In the genomic region with DNA sequence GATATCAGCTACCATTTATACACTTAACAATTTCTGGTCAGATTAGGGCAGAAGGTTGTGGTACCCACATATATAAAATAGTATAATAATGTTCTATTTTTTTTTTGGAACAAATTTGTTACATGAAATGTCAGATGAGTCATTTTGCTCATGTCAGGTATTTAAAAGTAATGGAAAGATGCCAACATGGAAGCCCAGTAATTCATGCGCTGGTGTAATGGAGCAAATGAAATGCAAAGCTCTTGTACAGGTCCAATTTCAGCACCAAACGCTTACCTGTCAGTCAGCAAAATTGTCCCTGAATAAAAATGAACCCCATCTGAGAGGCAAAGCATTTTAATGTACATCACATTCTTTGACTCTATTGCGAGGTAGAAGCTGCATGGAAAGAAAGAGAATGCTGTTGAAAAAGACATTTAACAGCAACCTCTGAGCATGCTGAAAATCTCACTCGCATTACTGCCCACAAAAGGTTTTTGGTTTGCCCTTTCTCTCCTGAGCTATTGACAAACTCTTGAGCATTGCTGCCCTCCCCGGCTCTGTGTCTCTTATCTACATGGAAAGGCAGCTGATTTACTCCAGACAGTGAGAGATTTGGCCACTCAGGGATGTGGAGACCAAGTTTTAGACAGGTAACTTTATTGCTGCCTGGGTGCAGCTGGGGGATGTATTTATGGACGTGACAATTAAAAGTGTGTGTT, we compare ENCODE assay signal across 14 cellular contexts.
DNase-seq lines count a peak whose midpoint lies in the region; ATAC-seq, FAIRE-seq and TF ChIP-seq lines count a peak whose summit lies in the region.
"Had no signal": no experiment of that assay in that cellular context is flagged by ENCODE, and none has a peak within 500 bp of the region (broad histone marks: within the 10 kb centered on the region; RNA-seq: fewer than 3 reads in every experiment).

No MANE protein-coding gene starts in this region.

- FAIRE-seq in GM19239 (lab: Jason Lieb, UNC), result no peak
- FAIRE-seq in kidney (lab: Jason Lieb, UNC), result no peak
- FAIRE-seq: A204.1, colon had no signal

- in situ Hi-C loops in gastrocnemius medialis (cut with MboI; ENCODE audit: low sequenced_read_pairs in 4 of 4), result no loop called here

- no peaks in the 10 kb centered on the region for H3K36me3 ChIP-seq in gastrocnemius medialis
- no peaks in the 10 kb centered on the region for H3K36me3 ChIP-seq in kidney (ENCODE audit: control insufficient read depth in 1 of 2, insufficient read depth in 2 of 2, low read length in 2 of 2)
- H3K36me3 ChIP-seq: left ventricle myocardium inferior, ovary had no signal

- no peaks in the 10 kb centered on the region for H3K27me3 ChIP-seq in gastrocnemius medialis
- H3K27me3 ChIP-seq: ovary had no signal

- TF ChIP-seq CTCF in gastrocnemius medialis (IDR thresholded peaks at IDR 0.05 in 4 of 5, conservative IDR thresholded peaks at IDR 0.05 in 1 of 5) (no peak), kidney (IDR thresholded peaks at IDR 0.05; ENCODE audit: borderline replicate concordance, extremely low read depth, insufficient read depth) (no peak)

- TF ChIP-seq POLR2A in gastrocnemius medialis (IDR thresholded peaks at IDR 0.05), result no peak

- H3K4me3 ChIP-seq in gastrocnemius medialis, result peak overlapping the region in 1 of 4 donors; percentile 10
- no peak overlapping the region for H3K4me3 ChIP-seq in kidney (ENCODE audit: low read length in 2 of 2)
- H3K4me3 ChIP-seq: left ventricle myocardium inferior, ovary had no signal

- intact Hi-C loops in gastrocnemius medialis (cut with DNase I; ENCODE audit: low total_unique reads) (loop anchor here (2.0 to 5.0 kb wide), 2 partner anchors 20 to 1777 kb away; no protein-coding TSS in a partner anchor), kidney (cut with DNase I) (no loop called here)

- H3K9me3 ChIP-seq in gastrocnemius medialis (no peaks in the 10 kb centered on the region), kidney (ENCODE audit: control insufficient read depth in 1 of 2, low read length in 2 of 2) (no peaks in the 10 kb centered on the region)
- H3K9me3 ChIP-seq: left ventricle myocardium inferior, ovary had no signal

- DNase-seq in NCI-H2171 treated with DMSO at 0.1 percent for 48 hours (lab: John Stamatoyannopoulos, UW) (peak; percentile 11), NCI-H2171 (lab: John Stamatoyannopoulos, UW) (no peak), NCI-H226 (peak; percentile 33), caudate nucleus (lab: John Stamatoyannopoulos, UW) (peak in 2 of 61 donors; percentile 23 to 28), gastrocnemius medialis (no peak), GM19239 (ENCODE audit: insufficient read length, low spot score) (no peak), kidney (no peak), A172 (ENCODE audit: low spot score) (no peak)
- DNase-seq: left ventricle myocardium inferior; ovary; stimulated activated CD4-positive, alpha-beta T cell treated with anti-CD3 and anti-CD28 coated beads, Interleukin-4, amount 100 ng/mL, for 24 hours; substantia nigra had no signal

- H3K9ac ChIP-seq in kidney (ENCODE audit: low read length in 2 of 2), result no peak overlapping the region

- H3K27ac ChIP-seq in caudate nucleus (ENCODE audit: low read depth, low read length) (peak overlapping the region; percentile 46), gastrocnemius medialis (peak overlapping the region; percentile 56 to 76 (median 64)), kidney (ENCODE audit: low read depth in 2 of 2, low read length in 2 of 2) (no peak overlapping the region)
- H3K27ac ChIP-seq: left ventricle myocardium inferior, ovary had no signal

- H3K4me1 ChIP-seq in gastrocnemius medialis (peaks cover 9 to 14% of the 10 kb centered on the region in 2 donors), kidney (ENCODE audit: control insufficient read depth in 1 of 2, insufficient read depth in 1 of 2, low read depth in 1 of 2, low read length in 2 of 2) (peaks cover 0 to 2% of the 10 kb centered on the region in 2 donors)
- H3K4me1 ChIP-seq: left ventricle myocardium inferior had no signal

- peak; percentile 56 to 60 for ATAC-seq in gastrocnemius medialis

Comparison
In these comparisons a context has a peak if more than half of its experiments do, and no peak if none do; other contexts are left out.
1. DNase-seq: peak in NCI-H2171 treated with DMSO at 0.1 percent for 48 hours (single experiment) and NCI-H226 (single experiment); none in NCI-H2171 (single experiment), gastrocnemius medialis (0 of 2), GM19239 (single experiment), kidney (single experiment) and A172 (single experiment).
2. H3K27ac ChIP-seq: peak in caudate nucleus (single experiment) and gastrocnemius medialis (4 of 4); none in kidney (0 of 2).